In the genomic region with DNA sequence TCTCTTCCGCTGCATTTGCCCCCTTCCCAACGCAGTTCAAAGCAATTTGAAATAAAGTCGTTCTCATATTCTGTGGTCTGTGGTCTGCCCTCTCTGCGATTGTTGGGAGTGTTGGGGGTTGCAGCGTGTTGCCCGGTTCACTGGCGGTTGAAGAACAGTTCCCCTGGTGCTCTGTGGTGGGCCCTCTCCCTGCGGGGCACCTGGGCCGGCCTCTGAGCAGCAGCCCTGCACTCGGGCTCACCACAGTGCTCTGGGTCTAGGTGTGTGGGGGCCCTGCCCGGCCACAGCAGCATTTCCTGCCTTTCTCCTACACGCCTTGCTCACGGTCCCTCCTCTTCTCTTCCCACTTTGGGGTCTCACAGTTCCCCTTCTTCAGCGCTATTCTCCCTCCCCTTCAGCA, we compare ENCODE assay signal across 18 cellular contexts. TPM values are rescaled to one million over a fixed set of nuclear protein-coding genes. Genes with fewer than 3 reads are reported as not detected.
"Had no signal": no experiment of that assay in that cellular context is flagged by ENCODE, and none has a peak within 500 bp of the region (broad histone marks: within the 10 kb centered on the region; RNA-seq: fewer than 3 reads in every experiment).

No MANE protein-coding gene starts in this region.

RNA-seq across cellular contexts. Expression of gene CXorf49B, which starts 4.0 kb away (rescaled TPM):
- total RNA-seq: dermis blood vessel endothelial cell, dorsolateral prefrontal cortex, endodermal cell, esophagus squamous epithelium, gastrocnemius medialis, glomerular endothelial cell, heart right ventricle, kidney epithelial cell, left cardiac atrium, left lung, left ventricle myocardium superior, lower leg skin, lower lobe of right lung, lung microvascular endothelial cell, mesenteric fat pad, mesothelial cell of epicardium, mucosa of descending colon, myocyte had no signal

RNA-seq across cellular contexts. Expression of gene CXorf49, which starts 49.0 kb away (rescaled TPM):
- total RNA-seq: dermis blood vessel endothelial cell, dorsolateral prefrontal cortex, endodermal cell, esophagus squamous epithelium, gastrocnemius medialis, glomerular endothelial cell, heart right ventricle, left cardiac atrium, left lung, left ventricle myocardium superior, lower leg skin, lower lobe of right lung, lung microvascular endothelial cell, mesenteric fat pad, mesothelial cell of epicardium, mucosa of descending colon, myocyte had no signal
